In the genomic region with DNA sequence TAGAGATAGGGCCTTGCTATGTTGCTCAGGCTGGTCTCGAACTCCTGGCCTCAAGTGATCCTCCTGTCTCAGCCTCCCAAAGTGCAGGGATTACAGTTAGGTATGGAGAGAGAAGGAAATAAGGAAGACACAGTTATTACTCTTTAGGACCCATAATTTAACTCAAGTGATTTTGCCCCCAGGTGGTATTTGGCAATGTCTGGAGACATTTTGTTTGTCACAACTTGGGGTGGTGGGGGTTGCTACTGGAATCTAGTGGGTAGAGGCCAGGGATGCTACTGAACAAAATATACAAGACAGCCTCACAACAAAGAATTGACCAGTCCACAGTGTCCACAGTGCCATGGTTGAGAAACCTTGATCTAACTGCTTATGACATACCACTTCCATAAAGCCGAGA, we compare ENCODE assay signal across 23 cellular contexts.
"Had no signal": no experiment of that assay in that cellular context is flagged by ENCODE, and none has a peak within 500 bp of the region (broad histone marks: within the 10 kb centered on the region; RNA-seq: fewer than 3 reads in every experiment).

No MANE protein-coding gene starts in this region.

- H3K9ac ChIP-seq: SK-N-SH had no signal

- DNase-seq: IMR-90, Karpas-422, KBM-7, MM.1S, NCI-H1092 treated with DMSO at 0.1 percent for 48 hours, NCI-H1436, NCI-H187, NCI-H2029, NCI-H2081 treated with DMSO at 0.1 percent for 48 hours, NCI-H2171, NCI-H226, NCI-H446, NCI-H510A, NCI-H524 treated with DMSO at 0.1 percent for 48 hours, NCI-H69, NCI-H774, Right ventricle myocardium superior, RPMI8226, SIG-M5, SK-N-SH, SW 1271 had no signal

- H3K4me3 ChIP-seq: SJSA1 had no signal

- ATAC-seq: HepG2 had no signal

- H3K36me3 ChIP-seq: SJSA1 had no signal

- H3K27ac ChIP-seq: SJSA1 had no signal

- H3K9me3 ChIP-seq: SJSA1, SK-N-SH had no signal

- H3K27me3 ChIP-seq: SJSA1 had no signal

- H3K4me2 ChIP-seq: SK-N-SH had no signal
